Comparison of ENCODE assay signal across 10 cellular contexts in genomic region chr11:125570952-125571351, GRCh38. TPM values are rescaled to one million over a fixed set of nuclear protein-coding genes. Genes with fewer than 3 reads are reported as not detected.
DNase-seq lines count a peak whose midpoint lies in the region; ATAC-seq, FAIRE-seq and TF ChIP-seq lines count a peak whose summit lies in the region.
"Had no signal": no experiment of that assay in that cellular context is flagged by ENCODE, and none has a peak within 500 bp of the region (broad histone marks: within the 10 kb centered on the region; RNA-seq: fewer than 3 reads in every experiment).

No MANE protein-coding gene starts in this region.

- H3T11ph ChIP-seq in H9 (ENCODE audit: low read length) = no peak overlapping the region

- no peak overlapping the region for H4K5ac ChIP-seq in H9 (ENCODE audit: insufficient read length, low read depth, low read length)

- H2BK5ac ChIP-seq in H9 (ENCODE audit: insufficient read length, low read length) = no peak overlapping the region

- H3K23ac ChIP-seq in H9 (ENCODE audit: insufficient read length, low read depth, low read length) = no peak overlapping the region

- H2AFZ ChIP-seq in H9 (ENCODE audit: low read length) = no peak overlapping the region

- TF ChIP-seq RAD21 in A549 (conservative IDR thresholded peaks at IDR 0.05 in 1 of 2, IDR thresholded peaks at IDR 0.05 in 1 of 2) = no peak

- no peak overlapping the region for H2AK5ac ChIP-seq in H9 (ENCODE audit: insufficient read length, low read length)

- DNase-seq in A549 (ENCODE audit: low read depth in 1 of 2, low spot score in 1 of 2) (no peak), H9 (no peak), memory B cell (ENCODE audit: low spot score in 2 of 2) (no peak), superior temporal gyrus (ENCODE audit: extremely low spot score) (no peak), HUDEP-2 (lab: John Stamatoyannopoulos, UW; ENCODE audit: unreplicated experiment in 76 of 76) (no peak), erythroblast (lab: John Stamatoyannopoulos, UW) (no peak), DMS 273 (lab: John Stamatoyannopoulos, UW; ENCODE audit: unreplicated experiment) (no peak)
- DNase-seq in activated T-helper 2 cell treated with anti-CD3 and anti-CD28 coated beads, Interferon-gamma antibody, Interleukin-2, Interleukin-4, amounts not matched to agents 10 μg/mL and 5 μg/mL and 100 μg/mL, durations not matched to agents 14 hours and 24 hours and 36 hours (ENCODE audit: low spot score) = no peak
- DNase-seq: hippocampal formation had no signal

- H3K56ac ChIP-seq in H9 (ENCODE audit: insufficient read length, low read depth, low read length) = no peak overlapping the region

- H2BK12ac ChIP-seq in H9 (ENCODE audit: insufficient read length, low read depth, low read length) = no peak overlapping the region

- H3K27ac ChIP-seq in A549 = no peak overlapping the region
- no peak overlapping the region for H3K27ac ChIP-seq in H9 (ENCODE audit: insufficient read length, low read depth, low read length)
- H3K27ac ChIP-seq: SJSA1 had no signal

- no peak overlapping the region for H4K8ac ChIP-seq in H9 (replicated peaks; ENCODE audit: insufficient read length, low read depth, low read length)

- peak overlapping the region; percentile 94 for H3K4me2 ChIP-seq in A549
- no peak overlapping the region for H3K4me2 ChIP-seq in H9 (ENCODE audit: insufficient read depth, insufficient read length, low read length)

- intact Hi-C loops in activated T-helper 2 cell treated with anti-CD3 and anti-CD28 coated beads, Interferon-gamma antibody, Interleukin-2, Interleukin-4, amounts not matched to agents 10 μg/mL and 5 μg/mL and 100 μg/mL, durations not matched to agents 14 hours and 24 hours and 36 hours (cut with micrococcal nuclease) = loop anchor here (1.0 kb wide), 2 partner anchors 21 to 54 kb away; partner anchors contain the start of genes CHEK1 and STT3A

- no peak overlapping the region for H2BK20ac ChIP-seq in H9 (ENCODE audit: low read depth, low read length, poor library complexity, severe bottlenecking)

- TF ChIP-seq EP300 in A549 (IDR thresholded peaks at IDR 0.05) = no peak

- H3K4me1 Mint-ChIP-seq in H9 (peaks cover 13% of the 10 kb centered on the region in 2 experiments), memory B cell (peaks cover 16% of the 10 kb centered on the region)
- H3K4me1 Mint-ChIP-seq in activated T-helper 2 cell treated with anti-CD3 and anti-CD28 coated beads, Interferon-gamma antibody, Interleukin-2, Interleukin-4, amounts not matched to agents 10 μg/mL and 5 μg/mL and 100 μg/mL, durations not matched to agents 14 hours and 24 hours and 36 hours (ENCODE audit: low read depth) = peaks cover 22% of the 10 kb centered on the region

- no peaks in the 10 kb centered on the region for H3K27me3 ChIP-seq in H9 (ENCODE audit: insufficient read depth, low read length)
- H3K27me3 ChIP-seq: SJSA1 had no signal

- no peak for TF ChIP-seq CTCF in A549 (IDR thresholded peaks at IDR 0.05)
- TF ChIP-seq CTCF in H9 (conservative IDR thresholded peaks at IDR 0.05) = no peak

- WGBS in A549 (ENCODE audit: missing lambda C conversion rate) = 88% methylated on average over 2 of the region's 2 CpGs
- 100% methylated on average over 1 of the region's 2 CpGs for WGBS in H9 (ENCODE audit: extremely low coverage, insufficient read length, low lambda C conversion rate)

- CTCF ChIA-PET in A549 (lab: Yijun Ruan, JAX) = no interaction called here

- POLR2A ChIA-PET in A549 (lab: Yijun Ruan, JAX) = interaction anchor here (0.7 kb wide), 1 partner anchor 19 kb away, joined by 3 read pairs; no protein-coding TSS in a partner anchor

- H3K36me3 Mint-ChIP-seq in H9 (ENCODE audit: insufficient read depth in 1 of 3, low read depth in 3 of 3) = peaks cover 24 to 41% (median 41%) of the 10 kb centered on the region in 3 experiments
- H3K36me3 Mint-ChIP-seq in activated T-helper 2 cell treated with anti-CD3 and anti-CD28 coated beads, Interferon-gamma antibody, Interleukin-2, Interleukin-4, amounts not matched to agents 10 μg/mL and 5 μg/mL and 100 μg/mL, durations not matched to agents 14 hours and 24 hours and 36 hours (ENCODE audit: low read depth) = peaks cover 40% of the 10 kb centered on the region
- H3K36me3 Mint-ChIP-seq in memory B cell = peaks cover 11% of the 10 kb centered on the region

- peaks cover 10 to 13% of the 10 kb centered on the region in 2 experiments; a peak in 3 of 5 replicates for H3K9me3 Mint-ChIP-seq in H9
- H3K9me3 Mint-ChIP-seq in activated T-helper 2 cell treated with anti-CD3 and anti-CD28 coated beads, Interferon-gamma antibody, Interleukin-2, Interleukin-4, amounts not matched to agents 10 μg/mL and 5 μg/mL and 100 μg/mL, durations not matched to agents 14 hours and 24 hours and 36 hours = no peaks in the 10 kb centered on the region
- no peaks in the 10 kb centered on the region for H3K9me3 Mint-ChIP-seq in memory B cell

- H3K27ac Mint-ChIP-seq in H9 = no peak overlapping the region
- H3K27ac Mint-ChIP-seq in activated T-helper 2 cell treated with anti-CD3 and anti-CD28 coated beads, Interferon-gamma antibody, Interleukin-2, Interleukin-4, amounts not matched to agents 10 μg/mL and 5 μg/mL and 100 μg/mL, durations not matched to agents 14 hours and 24 hours and 36 hours = peak overlapping the region; percentile 37
- peak overlapping the region; percentile 98 for H3K27ac Mint-ChIP-seq in memory B cell

- H3K79me1 ChIP-seq in H9 (ENCODE audit: insufficient read depth, low read depth, low read length, poor library complexity, severe bottlenecking) = peaks cover 4% of the 10 kb centered on the region

- no peaks in the 10 kb centered on the region; the same call in 1 of the 2 replicates for H3K27me3 Mint-ChIP-seq in H9 (ENCODE audit: low read depth)
- H3K27me3 Mint-ChIP-seq in activated T-helper 2 cell treated with anti-CD3 and anti-CD28 coated beads, Interferon-gamma antibody, Interleukin-2, Interleukin-4, amounts not matched to agents 10 μg/mL and 5 μg/mL and 100 μg/mL, durations not matched to agents 14 hours and 24 hours and 36 hours (ENCODE audit: low read depth) = no peaks in the 10 kb centered on the region
- no peaks in the 10 kb centered on the region for H3K27me3 Mint-ChIP-seq in memory B cell

- no peak overlapping the region for H3K14ac ChIP-seq in H9 (ENCODE audit: insufficient read depth, low read length)

- no peak overlapping the region for H3K18ac ChIP-seq in H9 (ENCODE audit: insufficient read length, low read depth, low read length)

- no peak overlapping the region for H4K91ac ChIP-seq in H9 (ENCODE audit: insufficient read length, low read depth, low read length)

- H2BK15ac ChIP-seq in H9 (ENCODE audit: low read depth, low read length) = no peak overlapping the region

- FAIRE-seq in A549 (lab: Jason Lieb, UNC) = no peak

- no peak for ATAC-seq in A549
- ATAC-seq in memory B cell (ENCODE audit: low read depth) = no peak

- no peaks in the 10 kb centered on the region; the same call in 1 of the 2 replicates for H3K79me2 ChIP-seq in H9 (ENCODE audit: insufficient read depth, low read length)

- H3K23me2 ChIP-seq in H9 (ENCODE audit: insufficient read length, low read depth, low read length, poor library complexity, severe bottlenecking) = no peaks in the 10 kb centered on the region

- H4K20me1 ChIP-seq in H9 (ENCODE audit: control insufficient read depth, insufficient read depth, insufficient read length) = no peaks in the 10 kb centered on the region

- no peak overlapping the region for H2BK120ac ChIP-seq in H9 (ENCODE audit: low read depth, low read length, poor library complexity, severe bottlenecking)

- no peak overlapping the region for H3K4ac ChIP-seq in H9 (ENCODE audit: low read depth, low read length)

- H3K4me3 Mint-ChIP-seq in H9 = peak overlapping the region; percentile 82 to 89; a peak in 4 of 5 replicates
- H3K4me3 Mint-ChIP-seq in activated T-helper 2 cell treated with anti-CD3 and anti-CD28 coated beads, Interferon-gamma antibody, Interleukin-2, Interleukin-4, amounts not matched to agents 10 μg/mL and 5 μg/mL and 100 μg/mL, durations not matched to agents 14 hours and 24 hours and 36 hours (ENCODE audit: low read depth) = peak overlapping the region; percentile 86
- no peak overlapping the region for H3K4me3 Mint-ChIP-seq in memory B cell

- no peak overlapping the region for H3K4me3 ChIP-seq in A549

- no peak for TF ChIP-seq POLR2A in A549 (IDR thresholded peaks at IDR 0.05; ENCODE audit: low read length)
- no peak for TF ChIP-seq POLR2A in erythroblast (IDR thresholded peaks at IDR 0.05; ENCODE audit: low read length)

- peaks cover 10% of the 10 kb centered on the region; the same call in 2 of the 3 replicates for H3K4me1 ChIP-seq in A549
- no peaks in the 10 kb centered on the region for H3K4me1 ChIP-seq in H9 (ENCODE audit: insufficient read depth, low read length)

- H3K9me3 ChIP-seq in A549 (no peaks in the 10 kb centered on the region), H9 (ENCODE audit: control insufficient read depth, low read depth, low read length) (no peaks in the 10 kb centered on the region)

- no peak overlapping the region for H3K9ac ChIP-seq in H9 (ENCODE audit: extremely low read depth, insufficient read length, low read length)

RNA-seq across cellular contexts. Expression of gene EI24, which starts 1.7 kb away (rescaled TPM):
- polyA plus RNA-seq in A549 (2011; rRNA removed) (132 and 138 TPM in 2 replicates), A549 (2017; fragmentation: RNase III; extraction: RNeasy Plus Mini Kit Qiagen cat#74134 plus additional on column Dnase treatment) (106 to 112 TPM (median 108 TPM) in 3 replicates)
- polyA plus RNA-seq in A549 (2012; cell fraction: cytosol; rRNA removed) = 62.8 and 79.9 TPM in 2 replicates
- 21.9 and 35.8 TPM in 2 replicates for polyA plus RNA-seq in A549 (2012; cell fraction: nucleus; rRNA removed)
- 70.8 and 80.8 TPM in 2 replicates for polyA minus RNA-seq in A549 (2011; rRNA and poly(A)+ RNA removed)
- total RNA-seq in H9 (2021) = 146 and 151 TPM in 2 replicates
- total RNA-seq in activated T-helper 2 cell treated with anti-CD3 and anti-CD28 coated beads, Interferon-gamma antibody, Interleukin-2, Interleukin-4, amounts not matched to agents 10 μg/mL and 5 μg/mL and 100 μg/mL, durations not matched to agents 14 hours and 24 hours and 36 hours = 44.4 and 50.9 TPM in 2 replicates

RNA-seq across cellular contexts. Expression of gene STT3A, which starts 21.7 kb away (rescaled TPM):
- polyA plus RNA-seq in A549 (2011; rRNA removed) (197 and 283 TPM in 2 replicates), A549 (2017; fragmentation: RNase III; extraction: RNeasy Plus Mini Kit Qiagen cat#74134 plus additional on column Dnase treatment) (83.8 to 92.1 TPM (median 89.6 TPM) in 3 replicates)
- 46.9 and 47.2 TPM in 2 replicates for polyA plus RNA-seq in A549 (2012; cell fraction: cytosol; rRNA removed)
- polyA plus RNA-seq in A549 (2012; cell fraction: nucleus; rRNA removed) = 66.0 and 90.3 TPM in 2 replicates
- 536 and 572 TPM in 2 replicates for polyA minus RNA-seq in A549 (2011; rRNA and poly(A)+ RNA removed)
- 125 and 128 TPM in 2 replicates for total RNA-seq in H9 (2021)
- total RNA-seq in activated T-helper 2 cell treated with anti-CD3 and anti-CD28 coated beads, Interferon-gamma antibody, Interleukin-2, Interleukin-4, amounts not matched to agents 10 μg/mL and 5 μg/mL and 100 μg/mL, durations not matched to agents 14 hours and 24 hours and 36 hours = 187 and 198 TPM in 2 replicates

RNA-seq across cellular contexts. Expression of gene CHEK1, which starts 54.0 kb away (rescaled TPM):
- polyA plus RNA-seq in A549 (2011; rRNA removed) = 47.0 and 64.5 TPM in 2 replicates
- 15.7 and 16.0 TPM in 2 replicates for polyA plus RNA-seq in A549 (2012; cell fraction: cytosol; rRNA removed)
- polyA plus RNA-seq in A549 (2012; cell fraction: nucleus; rRNA removed) = 6.1 and 9.5 TPM in 2 replicates
- polyA plus RNA-seq in A549 (2017; fragmentation: RNase III; extraction: RNeasy Plus Mini Kit Qiagen cat#74134 plus additional on column Dnase treatment) = 35.2 to 39.0 TPM (median 38.8 TPM) in 3 replicates
- 20.1 and 24.1 TPM in 2 replicates for polyA minus RNA-seq in A549 (2011; rRNA and poly(A)+ RNA removed)
- total RNA-seq in H9 (2021) = 119 and 126 TPM in 2 replicates
- total RNA-seq in activated T-helper 2 cell treated with anti-CD3 and anti-CD28 coated beads, Interferon-gamma antibody, Interleukin-2, Interleukin-4, amounts not matched to agents 10 μg/mL and 5 μg/mL and 100 μg/mL, durations not matched to agents 14 hours and 24 hours and 36 hours = 109 and 110 TPM in 2 replicates

Comparison
In these comparisons a context has a peak if more than half of its experiments do, and no peak if none do; other contexts are left out.
1. H3K27ac Mint-ChIP-seq: peak in activated T-helper 2 cell treated with anti-CD3 and anti-CD28 coated beads, Interferon-gamma antibody, Interleukin-2, Interleukin-4, amounts not matched to agents 10 μg/mL and 5 μg/mL and 100 μg/mL, durations not matched to agents 14 hours and 24 hours and 36 hours (single experiment) and memory B cell (single experiment); none in H9 (0 of 3).